21 cellular contexts compared by ENCODE assay signal in genomic region chr22:47048123-47049077, GRCh38.
DNase-seq lines count a peak whose midpoint lies in the region; ATAC-seq and TF ChIP-seq lines count a peak whose summit lies in the region.
"Had no signal": no experiment of that assay in that cellular context is flagged by ENCODE, and none has a peak within 500 bp of the region (broad histone marks: within the 10 kb centered on the region; RNA-seq: fewer than 3 reads in every experiment).

No MANE protein-coding gene starts in this region.

- no peak overlapping the region for H2BK120ac ChIP-seq in H9 (ENCODE audit: low read depth, low read length, poor library complexity, severe bottlenecking)

- TF ChIP-seq CTCF in H9 (conservative IDR thresholded peaks at IDR 0.05) (no peak), natural killer cell (IDR thresholded peaks at IDR 0.05) (no peak), tibial artery (IDR thresholded peaks at IDR 0.05) (no peak)

- intact Hi-C loops in natural killer cell (cut with micrococcal nuclease) (no loop called here), tibial artery (cut with DNase I; ENCODE audit: low total_unique reads) (no loop called here)

- H3K79me2 ChIP-seq in H9 (ENCODE audit: insufficient read depth, low read length): no peaks in the 10 kb centered on the region

- DNase-seq in GF-D8 (lab: John Stamatoyannopoulos, UW) (peak; percentile 5), H9 (no peak), natural killer cell (no peak), tibial artery (no peak), SHP77 (lab: John Stamatoyannopoulos, UW) (no peak)
- DNase-seq in central memory CD8-positive, alpha-beta T cell (ENCODE audit: low spot score in 2 of 2): no peak
- DNase-seq: activated CD4-positive, alpha-beta T cell treated with anti-CD3 and anti-CD28 coated beads for 36 hours; activated CD8-positive, alpha-beta memory T cell treated with anti-CD3 and anti-CD28 coated beads, Interleukin-2, amount 10 ng/mL, durations not matched to agents 7 days and 5 days; activated effector memory CD4-positive, alpha-beta T cell treated with Interleukin-2 at 50 U/mL for 16 hours; DND-41; erythroblast; NCI-H1105; NCI-H2081 treated with DMSO at 0.1 percent for 48 hours; NCI-H526; stimulated activated CD4-positive, alpha-beta T cell treated with anti-CD3 and anti-CD28 coated beads, Interleukin-1b, Interleukin-23, amount 100 ng/mL, for 48 hours; upper lobe of left lung had no signal

- H3K9me3 ChIP-seq in H9 (ENCODE audit: control insufficient read depth, low read depth, low read length) (no peaks in the 10 kb centered on the region), tibial artery (no peaks in the 10 kb centered on the region)
- H3K9me3 ChIP-seq: gastroesophageal sphincter, upper lobe of left lung had no signal

- no peaks in the 10 kb centered on the region for H3K23me2 ChIP-seq in H9 (ENCODE audit: insufficient read length, low read depth, low read length, poor library complexity, severe bottlenecking)

- WGBS in H9 (ENCODE audit: extremely low coverage, insufficient read length, low lambda C conversion rate): no CpG with 5 or more reads among the region's 20 CpGs

- no peaks in the 10 kb centered on the region for H3K36me3 Mint-ChIP-seq in H9 (ENCODE audit: insufficient read depth in 1 of 3, low read depth in 3 of 3)
- peaks cover 9% of the 10 kb centered on the region for H3K36me3 Mint-ChIP-seq in central memory CD8-positive, alpha-beta T cell (ENCODE audit: insufficient read depth)
- H3K36me3 Mint-ChIP-seq in natural killer cell: no peaks in the 10 kb centered on the region
- H3K36me3 Mint-ChIP-seq: activated CD8-positive, alpha-beta memory T cell treated with anti-CD3 and anti-CD28 coated beads, Interleukin-2, amount 10 ng/mL, durations not matched to agents 7 days and 5 days had no signal

- ATAC-seq in central memory CD8-positive, alpha-beta T cell (replicated peaks; ENCODE audit: extremely low read depth, poor library complexity, severe bottlenecking): peak; percentile 43
- ATAC-seq in natural killer cell (peak in 2 of 3 donors; percentile 24 to 54), GM18519 (IDR thresholded peaks at IDR 0.05; ENCODE audit: low FRiP score, unreplicated experiment) (no peak)
- ATAC-seq: activated CD4-positive, alpha-beta T cell treated with anti-CD3 and anti-CD28 coated beads for 36 hours; activated CD8-positive, alpha-beta memory T cell treated with anti-CD3 and anti-CD28 coated beads, Interleukin-2, amount 10 ng/mL, durations not matched to agents 7 days and 5 days; gastroesophageal sphincter; Panc1 had no signal

- H2BK15ac ChIP-seq in H9 (ENCODE audit: low read depth, low read length): no peak overlapping the region

- no peak overlapping the region for H2BK20ac ChIP-seq in H9 (ENCODE audit: low read depth, low read length, poor library complexity, severe bottlenecking)

- no peak overlapping the region for H3K4me3 Mint-ChIP-seq in H9
- peak overlapping the region; percentile 16 for H3K4me3 Mint-ChIP-seq in central memory CD8-positive, alpha-beta T cell
- H3K4me3 Mint-ChIP-seq in natural killer cell: no peak overlapping the region
- H3K4me3 Mint-ChIP-seq: activated CD4-positive, alpha-beta T cell treated with anti-CD3 and anti-CD28 coated beads for 36 hours; activated CD8-positive, alpha-beta memory T cell treated with anti-CD3 and anti-CD28 coated beads, Interleukin-2, amount 10 ng/mL, durations not matched to agents 7 days and 5 days had no signal

- H2AK5ac ChIP-seq in H9 (ENCODE audit: insufficient read length, low read length): no peak overlapping the region

- H2BK5ac ChIP-seq in H9 (ENCODE audit: insufficient read length, low read length): no peak overlapping the region

- H3K14ac ChIP-seq in H9 (ENCODE audit: insufficient read depth, low read length): peak overlapping the region; percentile 69

- H3K4me3 ChIP-seq in tibial artery: no peak overlapping the region
- H3K4me3 ChIP-seq: cardiac muscle cell, gastroesophageal sphincter, upper lobe of left lung had no signal

- H3K4me1 ChIP-seq in H9 (ENCODE audit: insufficient read depth, low read length) (no peaks in the 10 kb centered on the region; the same call in 1 of the 2 replicates), tibial artery (no peaks in the 10 kb centered on the region)

- H2BK12ac ChIP-seq in H9 (ENCODE audit: insufficient read length, low read depth, low read length): no peak overlapping the region

- no peaks in the 10 kb centered on the region for H4K20me1 ChIP-seq in H9 (ENCODE audit: control insufficient read depth, insufficient read depth, insufficient read length)

- H3K27ac ChIP-seq in H9 (ENCODE audit: insufficient read length, low read depth, low read length) (no peak overlapping the region), tibial artery (no peak overlapping the region)
- H3K27ac ChIP-seq: cardiac muscle cell, gastroesophageal sphincter, KMS-11, upper lobe of left lung had no signal

- H3K79me1 ChIP-seq in H9 (ENCODE audit: insufficient read depth, low read depth, low read length, poor library complexity, severe bottlenecking): no peaks in the 10 kb centered on the region

- H3K27ac Mint-ChIP-seq in H9 (no peak overlapping the region; a peak in 2 of 7 replicates), natural killer cell (peak overlapping the region in 1 of 2 donors; percentile 59)
- peak overlapping the region; percentile 72 for H3K27ac Mint-ChIP-seq in central memory CD8-positive, alpha-beta T cell (ENCODE audit: low read depth)
- H3K27ac Mint-ChIP-seq: activated CD4-positive, alpha-beta T cell treated with anti-CD3 and anti-CD28 coated beads for 36 hours; activated CD8-positive, alpha-beta memory T cell treated with anti-CD3 and anti-CD28 coated beads, Interleukin-2, amount 10 ng/mL, durations not matched to agents 7 days and 5 days had no signal

- no peak overlapping the region for H3K4me2 ChIP-seq in H9 (ENCODE audit: insufficient read depth, insufficient read length, low read length)
- H3K4me2 ChIP-seq: KMS-11 had no signal

- H4K8ac ChIP-seq in H9 (replicated peaks; ENCODE audit: insufficient read length, low read depth, low read length): no peak overlapping the region

- H3K9me3 Mint-ChIP-seq in H9 (no peaks in the 10 kb centered on the region), natural killer cell (no peaks in the 10 kb centered on the region)
- no peaks in the 10 kb centered on the region for H3K9me3 Mint-ChIP-seq in central memory CD8-positive, alpha-beta T cell

- no peak overlapping the region for H3K56ac ChIP-seq in H9 (ENCODE audit: insufficient read length, low read depth, low read length)

- no peak overlapping the region for H2AFZ ChIP-seq in H9 (ENCODE audit: low read length)

- peaks cover 0 to 13% (median 0%) of the 10 kb centered on the region in 3 donors for H3K36me3 ChIP-seq in tibial artery
- H3K36me3 ChIP-seq: cardiac muscle cell, upper lobe of left lung had no signal

- H3K18ac ChIP-seq in H9 (ENCODE audit: insufficient read length, low read depth, low read length): no peak overlapping the region

- no peaks in the 10 kb centered on the region for H3K27me3 ChIP-seq in H9 (ENCODE audit: insufficient read depth, low read length)
- H3K27me3 ChIP-seq in tibial artery: no peaks in the 10 kb centered on the region
- H3K27me3 ChIP-seq: cardiac muscle cell, gastroesophageal sphincter, upper lobe of left lung had no signal

- no peak overlapping the region for H4K91ac ChIP-seq in H9 (ENCODE audit: insufficient read length, low read depth, low read length)

- no peak overlapping the region for H3K23ac ChIP-seq in H9 (ENCODE audit: insufficient read length, low read depth, low read length)

- H3K27me3 Mint-ChIP-seq in H9 (ENCODE audit: low read depth) (no peaks in the 10 kb centered on the region; the same call in none of the 2 replicates), natural killer cell (ENCODE audit: low read depth in 2 of 2) (no peaks in the 10 kb centered on the region)
- no peaks in the 10 kb centered on the region for H3K27me3 Mint-ChIP-seq in central memory CD8-positive, alpha-beta T cell
- H3K27me3 Mint-ChIP-seq: activated CD4-positive, alpha-beta T cell treated with anti-CD3 and anti-CD28 coated beads for 36 hours; activated CD8-positive, alpha-beta memory T cell treated with anti-CD3 and anti-CD28 coated beads, Interleukin-2, amount 10 ng/mL, durations not matched to agents 7 days and 5 days had no signal

- no peak overlapping the region for H3K9ac ChIP-seq in H9 (ENCODE audit: extremely low read depth, insufficient read length, low read length)
- H3K9ac ChIP-seq: KMS-11 had no signal

- no peak overlapping the region for H3T11ph ChIP-seq in H9 (ENCODE audit: low read length)

- H3K4me1 Mint-ChIP-seq in H9 (peaks cover 14 to 36% of the 10 kb centered on the region in 2 experiments), natural killer cell (peaks cover 64 to 81% of the 10 kb centered on the region in 2 donors)
- peaks cover 65% of the 10 kb centered on the region for H3K4me1 Mint-ChIP-seq in central memory CD8-positive, alpha-beta T cell

- H4K5ac ChIP-seq in H9 (ENCODE audit: insufficient read length, low read depth, low read length): no peak overlapping the region

- no peak overlapping the region for H3K4ac ChIP-seq in H9 (ENCODE audit: low read depth, low read length)
